Comparison of ENCODE assay signal across 19 cellular contexts in genomic region chr9:20693068-20693467, GRCh38. TPM values are rescaled to one million over a fixed set of nuclear protein-coding genes. Genes with fewer than 3 reads are reported as not detected.
DNase-seq lines count a peak whose midpoint lies in the region; ATAC-seq and TF ChIP-seq lines count a peak whose summit lies in the region.
"Had no signal": no experiment of that assay in that cellular context is flagged by ENCODE, and none has a peak within 500 bp of the region (broad histone marks: within the 10 kb centered on the region; RNA-seq: fewer than 3 reads in every experiment).

No MANE protein-coding gene starts in this region.

- peaks cover 56% of the 10 kb centered on the region for H3K79me2 ChIP-seq in Loucy (ENCODE audit: insufficient read depth, low read length)

- no peaks in the 10 kb centered on the region for H4K20me1 ChIP-seq in Loucy (ENCODE audit: insufficient read depth, low read length, poor library complexity, severe bottlenecking)

- no peak overlapping the region for H3K27ac ChIP-seq in lung (ENCODE audit: low read depth in 1 of 2, low read length in 1 of 2)
- no peak overlapping the region for H3K27ac ChIP-seq in ovary
- H3K27ac ChIP-seq: breast epithelium, parathyroid adenoma, PC-9, skin epidermis, WERI-Rb-1 had no signal

- H3K4me1 ChIP-seq in Loucy (ENCODE audit: insufficient read depth, low read length, poor library complexity, severe bottlenecking) (peaks cover 31% of the 10 kb centered on the region), lung (ENCODE audit: control insufficient read depth in 2 of 2, insufficient read depth in 2 of 2, low read length in 2 of 2) (peaks cover 5 to 18% of the 10 kb centered on the region in 2 donors), ovary (ENCODE audit: insufficient read depth) (peaks cover 8% of the 10 kb centered on the region)
- H3K4me1 ChIP-seq: breast epithelium, parathyroid adenoma had no signal

- H3K27me3 ChIP-seq in Loucy (ENCODE audit: insufficient read depth, low read length, poor library complexity, severe bottlenecking) (no peaks in the 10 kb centered on the region), lung (ENCODE audit: control insufficient read depth, insufficient read depth) (no peaks in the 10 kb centered on the region), ovary (no peaks in the 10 kb centered on the region)
- H3K27me3 ChIP-seq: breast epithelium had no signal

- WGBS in lung, 2 donors, result 55 to 59% methylated on average over 4 of the region's 4 CpGs
- WGBS in ovary, 3 donors, result 80 to 87% (median 84%) methylated on average over 4 of the region's 4 CpGs

- no peak for TF ChIP-seq POLR2A in ovary (IDR thresholded peaks at IDR 0.05)

- no peak overlapping the region for H3K9ac ChIP-seq in Loucy (ENCODE audit: low read depth, low read length, poor library complexity, severe bottlenecking)
- H3K9ac ChIP-seq: parathyroid adenoma had no signal

- H3K36me3 ChIP-seq in Loucy (ENCODE audit: insufficient read depth, low read length) (no peaks in the 10 kb centered on the region), lung (ENCODE audit: control insufficient read depth in 2 of 2, insufficient read depth in 2 of 2, low read length in 2 of 2) (no peaks in the 10 kb centered on the region), ovary (no peaks in the 10 kb centered on the region)
- H3K36me3 ChIP-seq: breast epithelium, WERI-Rb-1 had no signal

- DNase-seq in Ammon's horn (ENCODE audit: low spot score) (peak; percentile 7), choroid plexus epithelial cell (ENCODE audit: low read depth) (peak; percentile 47), lung (ENCODE audit: low spot score) (no peak), ovary (no peak), islet precursor cell (no peak)
- DNase-seq: activated CD4-positive, alpha-beta memory T cell treated with anti-CD3 and anti-CD28 coated beads, Interleukin-2, amount 10 ng/mL, durations not matched to agents 7 days and 5 days; activated naive CD8-positive, alpha-beta T cell treated with anti-CD3 and anti-CD28 coated beads, Interleukin-2, amount 10 ng/mL, durations not matched to agents 7 days and 5 days; EL; hippocampal formation; NCI-H1105 treated with DMSO at 0.1 percent for 48 hours; PC-9; T-cell; WERI-Rb-1 had no signal

- TF ChIP-seq CTCF in Loucy (conservative IDR thresholded peaks at IDR 0.05; ENCODE audit: low read length), result no peak
- TF ChIP-seq CTCF in choroid plexus epithelial cell (conservative IDR thresholded peaks at IDR 0.05; ENCODE audit: low read depth, low read length), result no peak
- no peak for TF ChIP-seq CTCF in lung (IDR thresholded peaks at IDR 0.05; ENCODE audit: control extremely low read depth, extremely low read depth)
- TF ChIP-seq CTCF in ovary (IDR thresholded peaks at IDR 0.05), result no peak

- no peaks in the 10 kb centered on the region for H3F3A ChIP-seq in Loucy (ENCODE audit: low read depth)

- no peak overlapping the region for H3K4me3 ChIP-seq in Loucy (ENCODE audit: low read length, poor library complexity, severe bottlenecking)
- no peak overlapping the region for H3K4me3 ChIP-seq in choroid plexus epithelial cell (ENCODE audit: low read depth, low read length)
- H3K4me3 ChIP-seq in lung, result peak overlapping the region; percentile 4
- H3K4me3 ChIP-seq in ovary, result no peak overlapping the region
- H3K4me3 ChIP-seq: breast epithelium, PC-9, skin epidermis had no signal

- H3K9me2 ChIP-seq in Loucy (replicated peaks; ENCODE audit: low read depth, low read length), result no peaks in the 10 kb centered on the region

- peak overlapping the region; percentile 50 for H3K4me2 ChIP-seq in Loucy (ENCODE audit: low read depth, low read length, poor library complexity, severe bottlenecking)
- H3K4me2 ChIP-seq: PC-9 had no signal

- no peaks in the 10 kb centered on the region for H3K9me3 ChIP-seq in Loucy (ENCODE audit: insufficient read depth, low read depth, low read length)
- no peaks in the 10 kb centered on the region for H3K9me3 ChIP-seq in lung (ENCODE audit: control insufficient read depth in 2 of 2, insufficient read depth in 1 of 2, low read length in 1 of 2)
- H3K9me3 ChIP-seq in ovary, result no peaks in the 10 kb centered on the region
- H3K9me3 ChIP-seq: breast epithelium had no signal

- ATAC-seq in lung (ENCODE audit: insufficient read depth, low FRiP score) (peak; percentile 64), HG03280 (IDR thresholded peaks at IDR 0.05; ENCODE audit: unreplicated experiment) (no peak), HG02623 (IDR thresholded peaks at IDR 0.05; ENCODE audit: unreplicated experiment) (no peak)
- ATAC-seq: T-cell had no signal

- intact Hi-C loops in ovary (cut with DNase I), result no loop called here

- no peak for TF ChIP-seq EP300 in ovary (IDR thresholded peaks at IDR 0.05)

- no peak overlapping the region for H2AFZ ChIP-seq in Loucy (ENCODE audit: low read length)
- H2AFZ ChIP-seq: parathyroid adenoma, PC-9 had no signal

RNA-seq across cellular contexts. Expression of gene FOCAD, which starts 9.0 kb away (rescaled TPM):
- total RNA-seq in lung, result 10 to 100 TPM; 43.5 to 62.1 TPM
- polyA plus RNA-seq in lung, result 10 to 100 TPM in 1 of 2 donors, 1 to 10 TPM in 1; 6.8 to 12.3 TPM
- total RNA-seq in ovary, result 10 to 100 TPM; 16.2 to 39.2 (median 29.6) TPM
- polyA plus RNA-seq in ovary, result 10 to 100 TPM in 1 of 2 donors, 1 to 10 TPM in 1; 5.4 to 18.8 TPM

Comparison
In these comparisons a context has a peak if more than half of its experiments do, and no peak if none do; other contexts are left out.
1. DNase-seq: peak in Ammon's horn (single experiment) and choroid plexus epithelial cell (single experiment); none in lung (single experiment), ovary (0 of 5) and islet precursor cell (single experiment).